Comparison of ENCODE assay signal across 22 cellular contexts in genomic region chr21:35038772-35039145, GRCh38. TPM values are rescaled to one million over a fixed set of nuclear protein-coding genes. Genes with fewer than 3 reads are reported as not detected.
DNase-seq lines count a peak whose midpoint lies in the region; ATAC-seq and TF ChIP-seq lines count a peak whose summit lies in the region.
"Had no signal": no experiment of that assay in that cellular context is flagged by ENCODE, and none has a peak within 500 bp of the region (broad histone marks: within the 10 kb centered on the region; RNA-seq: fewer than 3 reads in every experiment).

No MANE protein-coding gene starts in this region.

- H3K4me1 ChIP-seq in CD4-positive, CD25-positive, alpha-beta regulatory T cell (ENCODE audit: control insufficient read depth, insufficient read depth, low read length, poor library complexity, severe bottlenecking) = peaks cover 100% of the 10 kb centered on the region
- H3K4me1 ChIP-seq: A549, BE2C, gastroesophageal sphincter had no signal

- no peaks in the 10 kb centered on the region for H3K27me3 ChIP-seq in CD4-positive, CD25-positive, alpha-beta regulatory T cell (ENCODE audit: control insufficient read depth, insufficient read depth, low read length)
- H3K27me3 ChIP-seq: BE2C, esophagus squamous epithelium, gastroesophageal sphincter had no signal

- H3K36me3 ChIP-seq in CD4-positive, CD25-positive, alpha-beta regulatory T cell (ENCODE audit: control insufficient read depth, insufficient read depth, low read length) = peaks cover 32% of the 10 kb centered on the region
- H3K36me3 ChIP-seq: BE2C, esophagus squamous epithelium, gastroesophageal sphincter had no signal

- H3K4me3 Mint-ChIP-seq in activated CD4-positive, alpha-beta T cell treated with anti-CD3 and anti-CD28 coated beads for 36 hours = peak overlapping the region; percentile 59
- H3K4me3 Mint-ChIP-seq in CD4-positive, CD25-positive, alpha-beta regulatory T cell = peak overlapping the region; percentile 48 to 82 (median 66)
- peak overlapping the region; percentile 63 for H3K4me3 Mint-ChIP-seq in activated CD8-positive, alpha-beta T cell treated with anti-CD3 and anti-CD28 coated beads for 36 hours
- H3K4me3 Mint-ChIP-seq in immature natural killer cell = peak overlapping the region in 4 of 5 donors; percentile 2 to 89 (median 17)

- H3K9me3 ChIP-seq in CD4-positive, CD25-positive, alpha-beta regulatory T cell (ENCODE audit: control insufficient read depth in 2 of 2, low read length in 2 of 2) = no peaks in the 10 kb centered on the region
- H3K9me3 ChIP-seq: A549, BE2C, esophagus squamous epithelium, gastroesophageal sphincter had no signal

- CTCF ChIA-PET in activated CD4-positive, alpha-beta T cell treated with anti-CD3 and anti-CD28 coated beads for 36 hours (lab: Charles Lee) = interaction anchor here (0.6 to 2.0 kb wide), 9 partner anchors 9 to 365 kb away, joined by 3 to 6 read pairs (median 4); no protein-coding TSS in a partner anchor
- CTCF ChIA-PET in activated CD8-positive, alpha-beta T cell treated with anti-CD3 and anti-CD28 coated beads for 36 hours (lab: Charles Lee) = interaction anchor here (0.7 to 1.7 kb wide), 5 partner anchors 8 to 152 kb away, joined by 3 to 10 read pairs (median 3); no protein-coding TSS in a partner anchor

- no peaks in the 10 kb centered on the region for H3K9me3 Mint-ChIP-seq in activated CD4-positive, alpha-beta T cell treated with anti-CD3 and anti-CD28 coated beads for 36 hours (ENCODE audit: low read depth)
- no peaks in the 10 kb centered on the region for H3K9me3 Mint-ChIP-seq in CD4-positive, CD25-positive, alpha-beta regulatory T cell
- no peaks in the 10 kb centered on the region for H3K9me3 Mint-ChIP-seq in activated CD8-positive, alpha-beta T cell treated with anti-CD3 and anti-CD28 coated beads for 36 hours
- H3K9me3 Mint-ChIP-seq in immature natural killer cell = peaks cover 0 to 1% (median 0%) of the 10 kb centered on the region in 6 donors

- intact Hi-C loops in activated CD4-positive, alpha-beta T cell treated with anti-CD3 and anti-CD28 coated beads for 36 hours (cut with DNase I, micrococcal nuclease) = no loop called here
- intact Hi-C loops in activated CD8-positive, alpha-beta T cell treated with anti-CD3 and anti-CD28 coated beads for 36 hours (cut with micrococcal nuclease) = no loop called here

- H3K27me3 Mint-ChIP-seq in activated CD4-positive, alpha-beta T cell treated with anti-CD3 and anti-CD28 coated beads for 36 hours = no peaks in the 10 kb centered on the region
- H3K27me3 Mint-ChIP-seq in CD4-positive, CD25-positive, alpha-beta regulatory T cell = peaks cover 5% of the 10 kb centered on the region
- H3K27me3 Mint-ChIP-seq in activated CD8-positive, alpha-beta T cell treated with anti-CD3 and anti-CD28 coated beads for 36 hours = no peaks in the 10 kb centered on the region
- peaks cover 1 to 9% (median 4%) of the 10 kb centered on the region in 3 donors for H3K27me3 Mint-ChIP-seq in immature natural killer cell (ENCODE audit: low read depth in 3 of 3)

- peak overlapping the region; percentile 94 for H3K27ac Mint-ChIP-seq in activated CD4-positive, alpha-beta T cell treated with anti-CD3 and anti-CD28 coated beads for 36 hours
- peak overlapping the region; percentile 87 to 98 (median 96) for H3K27ac Mint-ChIP-seq in CD4-positive, CD25-positive, alpha-beta regulatory T cell
- peak overlapping the region; percentile 79 for H3K27ac Mint-ChIP-seq in activated CD8-positive, alpha-beta T cell treated with anti-CD3 and anti-CD28 coated beads for 36 hours
- peak overlapping the region; percentile 52 to 100 (median 96) for H3K27ac Mint-ChIP-seq in immature natural killer cell

- POLR2A ChIA-PET in activated CD4-positive, alpha-beta T cell treated with anti-CD3 and anti-CD28 coated beads for 36 hours (lab: Charles Lee) = interaction anchor here (0.6 to 1.5 kb wide), 6 partner anchors 9 to 151 kb away, joined by 3 to 13 read pairs (median 4); no protein-coding TSS in a partner anchor
- POLR2A ChIA-PET in activated CD8-positive, alpha-beta T cell treated with anti-CD3 and anti-CD28 coated beads for 36 hours (lab: Charles Lee) = interaction anchor here (0.6 to 3.2 kb wide), 10 partner anchors 8 to 151 kb away, joined by 3 to 26 read pairs (median 3); no protein-coding TSS in a partner anchor

- no peak for ATAC-seq in activated CD4-positive, alpha-beta T cell treated with anti-CD3 and anti-CD28 coated beads for 36 hours
- no peak for ATAC-seq in CD4-positive, CD25-positive, alpha-beta regulatory T cell (ENCODE audit: low read depth in 2 of 2)
- ATAC-seq in activated CD8-positive, alpha-beta T cell treated with anti-CD3 and anti-CD28 coated beads for 36 hours = no peak
- no peak for ATAC-seq in HG03432 (IDR thresholded peaks at IDR 0.05; ENCODE audit: unreplicated experiment)
- ATAC-seq: A549, gastroesophageal sphincter had no signal

- peak overlapping the region; percentile 92 for H3K27ac ChIP-seq in CD4-positive, CD25-positive, alpha-beta regulatory T cell (ENCODE audit: insufficient read depth, low read length, poor library complexity, severe bottlenecking)
- H3K27ac ChIP-seq: A549, gastroesophageal sphincter had no signal

- peaks cover 38% of the 10 kb centered on the region for H3K36me3 Mint-ChIP-seq in activated CD4-positive, alpha-beta T cell treated with anti-CD3 and anti-CD28 coated beads for 36 hours (ENCODE audit: low read depth)
- peaks cover 47% of the 10 kb centered on the region for H3K36me3 Mint-ChIP-seq in CD4-positive, CD25-positive, alpha-beta regulatory T cell
- peaks cover 21% of the 10 kb centered on the region for H3K36me3 Mint-ChIP-seq in activated CD8-positive, alpha-beta T cell treated with anti-CD3 and anti-CD28 coated beads for 36 hours (ENCODE audit: low read depth)
- H3K36me3 Mint-ChIP-seq in immature natural killer cell = peaks cover 9 to 22% (median 19%) of the 10 kb centered on the region in 3 donors

- no peak for DNase-seq in activated CD4-positive, alpha-beta T cell treated with anti-CD3 and anti-CD28 coated beads for 36 hours
- no peak for DNase-seq in activated CD4-positive, alpha-beta T cell treated with anti-CD3 and anti-CD28 coated beads for 48 hours
- DNase-seq in CD4-positive, CD25-positive, alpha-beta regulatory T cell = no peak
- DNase-seq in activated CD8-positive, alpha-beta T cell treated with anti-CD3 and anti-CD28 coated beads for 36 hours = no peak
- DNase-seq in immature natural killer cell = no peak
- no peak for DNase-seq in NCI-H526 treated with DMSO at 0.1 percent for 48 hours (lab: John Stamatoyannopoulos, UW)
- DNase-seq in DMS 273 (lab: John Stamatoyannopoulos, UW; ENCODE audit: unreplicated experiment) = no peak
- DNase-seq: activated CD4-positive, alpha-beta T cell treated with anti-CD3 and anti-CD28 coated beads, Interleukin-2, amount 50 U/mL, for 4 hours; BE2C; DMS 273 treated with DMSO at 0.1 percent for 48 hours; effector CD8-positive, alpha-beta T cell; esophagus squamous epithelium; kidney; NCI-H1436 treated with DMSO at 0.1 percent for 48 hours; NCI-H2171; NCI-H69; stimulated activated CD4-positive, alpha-beta T cell treated with anti-CD3 and anti-CD28 coated beads, Interleukin-12 subunit alpha, Interleukin-12 subunit beta, amount 100 ng/mL, for 4 hours had no signal

- peaks cover 96% of the 10 kb centered on the region for H3K4me1 Mint-ChIP-seq in activated CD4-positive, alpha-beta T cell treated with anti-CD3 and anti-CD28 coated beads for 36 hours
- peaks cover 54 to 97% (median 80%) of the 10 kb centered on the region in 4 donors for H3K4me1 Mint-ChIP-seq in CD4-positive, CD25-positive, alpha-beta regulatory T cell
- H3K4me1 Mint-ChIP-seq in activated CD8-positive, alpha-beta T cell treated with anti-CD3 and anti-CD28 coated beads for 36 hours (ENCODE audit: low read depth) = peaks cover 96% of the 10 kb centered on the region
- peaks cover 96 to 100% of the 10 kb centered on the region in 2 donors for H3K4me1 Mint-ChIP-seq in immature natural killer cell

- no peak for TF ChIP-seq CTCF in activated CD8-positive, alpha-beta T cell treated with anti-CD3 and anti-CD28 coated beads for 36 hours (IDR thresholded peaks at IDR 0.05)

- peak overlapping the region; percentile 73 for H3K4me3 ChIP-seq in CD4-positive, CD25-positive, alpha-beta regulatory T cell (ENCODE audit: low read depth, low read length)
- H3K4me3 ChIP-seq: A549, esophagus squamous epithelium, gastroesophageal sphincter, lung had no signal

RNA-seq across cellular contexts. Expression of gene RUNX1, which starts 10.3 kb away (rescaled TPM):
- total RNA-seq in activated CD4-positive, alpha-beta T cell treated with anti-CD3 and anti-CD28 coated beads for 36 hours = 10 to 100 TPM; 49.5 to 58.8 TPM
- 133 TPM for total RNA-seq in CD4-positive, CD25-positive, alpha-beta regulatory T cell
- 10 to 100 TPM; 14.2 to 22.7 (median 21.0) TPM for polyA plus RNA-seq in CD4-positive, CD25-positive, alpha-beta regulatory T cell
- total RNA-seq in activated CD8-positive, alpha-beta T cell treated with anti-CD3 and anti-CD28 coated beads for 36 hours = 10 to 100 TPM; 18.7 to 19.0 TPM
- polyA plus RNA-seq in immature natural killer cell = 10 to 100 TPM in 2 of 3 donors, 1 to 10 TPM in 1; 6.2 to 25.2 (median 10.6) TPM
- total RNA-seq: G401 had no signal
